18 cellular contexts compared by ENCODE assay signal in genomic region chr9:94082956-94083355, GRCh38. TPM values are rescaled to one million over a fixed set of nuclear protein-coding genes. Genes with fewer than 3 reads are reported as not detected.
A peak's percentile ranks its signal among the peaks of the same experiment; 100 is the strongest.
DNase-seq lines count a peak whose midpoint lies in the region; FAIRE-seq and TF ChIP-seq lines count a peak whose summit lies in the region.
"Had no signal": no experiment of that assay in that cellular context is flagged by ENCODE, and none has a peak within 500 bp of the region (broad histone marks: within the 10 kb centered on the region; RNA-seq: fewer than 3 reads in every experiment).

No MANE protein-coding gene starts in this region.

- peak overlapping the region in 4 of 5 experiments; percentile 5 to 88 (median 58) for H3K4me3 Mint-ChIP-seq in brain
- H3K4me3 Mint-ChIP-seq: memory B cell, neural crest cell had no signal

- peaks cover 58% of the 10 kb centered on the region for H3K4me1 Mint-ChIP-seq in brain
- H3K4me1 Mint-ChIP-seq: memory B cell had no signal

- peaks cover 7% of the 10 kb centered on the region for H3K4me1 ChIP-seq in mesenchymal stem cell (ENCODE audit: control insufficient read depth, insufficient read depth, low read depth, low read length)
- peaks cover 30% of the 10 kb centered on the region for H3K4me1 ChIP-seq in testis

- H3K27ac Mint-ChIP-seq in brain = peak overlapping the region; percentile 48 to 93 (median 68)
- H3K27ac Mint-ChIP-seq: memory B cell had no signal

- H4K91ac ChIP-seq in mesenchymal stem cell (ENCODE audit: low read length) = no peak overlapping the region

- H2AFZ ChIP-seq in mesenchymal stem cell (ENCODE audit: low read depth, low read length) = no peak overlapping the region

- H3K4me3 ChIP-seq in fibroblast of villous mesenchyme (ENCODE audit: low read depth, low read length) = no peak overlapping the region
- H3K4me3 ChIP-seq in mesenchymal stem cell (ENCODE audit: insufficient read depth in 1 of 2, low read depth in 1 of 2, low read length in 2 of 2) = no peak overlapping the region
- H3K4me3 ChIP-seq in testis = no peak overlapping the region
- H3K4me3 ChIP-seq: thoracic aorta had no signal

- TF ChIP-seq POLR2A in testis (IDR thresholded peaks at IDR 0.05) = no peak

- no peak overlapping the region for H3K18ac ChIP-seq in mesenchymal stem cell (ENCODE audit: low read depth in 1 of 2, low read length in 2 of 2)

- H2BK12ac ChIP-seq in mesenchymal stem cell (ENCODE audit: low read length in 2 of 2) = no peak overlapping the region

- H3K9me3 Mint-ChIP-seq in brain = no peaks in the 10 kb centered on the region
- H3K9me3 Mint-ChIP-seq: memory B cell, neural crest cell had no signal

- no peaks in the 10 kb centered on the region for H3K27me3 Mint-ChIP-seq in brain
- H3K27me3 Mint-ChIP-seq: memory B cell had no signal

- H3K27ac ChIP-seq in mesenchymal stem cell (ENCODE audit: low read length, poor library complexity, severe bottlenecking) (no peak overlapping the region), testis (peak overlapping the region; percentile 18 to 64)
- H3K27ac ChIP-seq: thoracic aorta had no signal

- no CpG with 5 or more reads among the region's 1 CpG for WGBS in mesenchymal stem cell
- WGBS in testis, 2 donors = 32 to 56% methylated on average over 1 of the region's 1 CpG

- peaks cover 31% of the 10 kb centered on the region for H3K36me3 Mint-ChIP-seq in brain

- no peak overlapping the region for H2BK120ac ChIP-seq in mesenchymal stem cell (ENCODE audit: low read depth, low read length)

- H3K27me3 ChIP-seq in mesenchymal stem cell (ENCODE audit: control insufficient read depth in 1 of 2, insufficient read depth in 1 of 2, low read length in 2 of 2) (no peaks in the 10 kb centered on the region), testis (no peaks in the 10 kb centered on the region)

- H2BK15ac ChIP-seq in mesenchymal stem cell (ENCODE audit: low read depth, poor library complexity, severe bottlenecking) = no peak overlapping the region

- FAIRE-seq in D721Med (lab: Jason Lieb, UNC) = no peak

- H3K36me3 ChIP-seq in mesenchymal stem cell (ENCODE audit: control insufficient read depth in 1 of 2, insufficient read depth in 2 of 2, low read depth in 1 of 2, low read length in 2 of 2) (peaks cover 4 to 14% of the 10 kb centered on the region in 2 experiments), testis (ENCODE audit: low read depth, missing control alignments) (no peaks in the 10 kb centered on the region)
- H3K36me3 ChIP-seq: thoracic aorta had no signal

- H3K4ac ChIP-seq in mesenchymal stem cell (ENCODE audit: low read depth in 1 of 2, low read length in 2 of 2) = no peak overlapping the region

- H3K9me3 ChIP-seq in mesenchymal stem cell (ENCODE audit: control insufficient read depth, low read length) (no peaks in the 10 kb centered on the region), testis (no peaks in the 10 kb centered on the region)
- H3K9me3 ChIP-seq: thoracic aorta had no signal

- TF ChIP-seq CTCF in brain (conservative IDR thresholded peaks at IDR 0.05) = no peak
- TF ChIP-seq CTCF in fibroblast of villous mesenchyme (IDR thresholded peaks at IDR 0.05; ENCODE audit: insufficient read depth, low read depth, low read length) = no peak
- no peak for TF ChIP-seq CTCF in testis (IDR thresholded peaks at IDR 0.05)
- TF ChIP-seq CTCF in D721Med (IDR thresholded peaks at IDR 0.05; ENCODE audit: insufficient read depth, missing control alignments) = no peak

- H3K14ac ChIP-seq in mesenchymal stem cell (ENCODE audit: low read length in 2 of 2) = no peak overlapping the region

- intact Hi-C loops in testis (cut with DNase I; ENCODE audit: low total_unique reads) = no loop called here

- H4K8ac ChIP-seq in mesenchymal stem cell (ENCODE audit: low read length) = peak overlapping the region; percentile 19

- H3K4me2 ChIP-seq in mesenchymal stem cell (ENCODE audit: low read length, poor library complexity, severe bottlenecking) = no peak overlapping the region

- no peak overlapping the region for H2AK5ac ChIP-seq in mesenchymal stem cell (ENCODE audit: low read length, severe bottlenecking)

- no peak overlapping the region for H2BK5ac ChIP-seq in mesenchymal stem cell (ENCODE audit: low read depth, low read length, poor library complexity, severe bottlenecking)

- no peak overlapping the region for H3K9ac ChIP-seq in mesenchymal stem cell (ENCODE audit: low read length)

- H3K23ac ChIP-seq in mesenchymal stem cell (ENCODE audit: low read length in 2 of 2) = no peak overlapping the region

- DNase-seq in fibroblast of villous mesenchyme (ENCODE audit: low read depth) (peak; percentile 53), mesenchymal stem cell (peak; percentile 31), testis (no peak), islet precursor cell (no peak), NCI-H2196 (lab: John Stamatoyannopoulos, UW; ENCODE audit: unreplicated experiment) (no peak), D721Med (ENCODE audit: insufficient read length, low spot score) (no peak)
- DNase-seq: activated CD4-positive, alpha-beta T cell treated with anti-CD3 and anti-CD28 coated beads for 1 hour; activated gamma-delta T cell treated with Interleukin-2 at 50 U/mL for 16 hours; GF-D8; H7; NCI-H446; SIG-M5; stimulated activated CD4-positive, alpha-beta T cell treated with anti-CD3 and anti-CD28 coated beads, Interleukin-1b, Interleukin-23, amount 100 ng/mL, for 48 hours; T-helper 9 cell had no signal

- H3K79me1 ChIP-seq in mesenchymal stem cell (replicated peaks; ENCODE audit: low read length, poor library complexity, severe bottlenecking) = peaks cover 7% of the 10 kb centered on the region

RNA-seq across cellular contexts. Expression of gene PTPDC1, which starts 1.3 kb away (rescaled TPM):
- 10.2 TPM for polyA plus RNA-seq in brain (ENCODE audit: insufficient read depth, low read depth, low replicate concordance)
- total RNA-seq in fibroblast of villous mesenchyme = 7.8 and 11.9 TPM in 2 replicates
- polyA plus RNA-seq in mesenchymal stem cell (2013, experiment 1 of 2) = 3.7 TPM
- polyA plus RNA-seq in mesenchymal stem cell (2013, experiment 2 of 2) = 3.6 TPM
- 10 to 100 TPM; 32.3 to 35.0 TPM for total RNA-seq in testis
- polyA plus RNA-seq in testis (ENCODE audit: insufficient read depth, low read depth, low replicate concordance) = 18.3 TPM

Comparison
In these comparisons a context has a peak if more than half of its experiments do, and no peak if none do; other contexts are left out.
1. DNase-seq: peak in fibroblast of villous mesenchyme (single experiment) and mesenchymal stem cell (single experiment); none in testis (single experiment), islet precursor cell (single experiment), NCI-H2196 (single experiment) and D721Med (single experiment).